Comparison of ENCODE assay signal across 9 cellular contexts in the genomic region with DNA sequence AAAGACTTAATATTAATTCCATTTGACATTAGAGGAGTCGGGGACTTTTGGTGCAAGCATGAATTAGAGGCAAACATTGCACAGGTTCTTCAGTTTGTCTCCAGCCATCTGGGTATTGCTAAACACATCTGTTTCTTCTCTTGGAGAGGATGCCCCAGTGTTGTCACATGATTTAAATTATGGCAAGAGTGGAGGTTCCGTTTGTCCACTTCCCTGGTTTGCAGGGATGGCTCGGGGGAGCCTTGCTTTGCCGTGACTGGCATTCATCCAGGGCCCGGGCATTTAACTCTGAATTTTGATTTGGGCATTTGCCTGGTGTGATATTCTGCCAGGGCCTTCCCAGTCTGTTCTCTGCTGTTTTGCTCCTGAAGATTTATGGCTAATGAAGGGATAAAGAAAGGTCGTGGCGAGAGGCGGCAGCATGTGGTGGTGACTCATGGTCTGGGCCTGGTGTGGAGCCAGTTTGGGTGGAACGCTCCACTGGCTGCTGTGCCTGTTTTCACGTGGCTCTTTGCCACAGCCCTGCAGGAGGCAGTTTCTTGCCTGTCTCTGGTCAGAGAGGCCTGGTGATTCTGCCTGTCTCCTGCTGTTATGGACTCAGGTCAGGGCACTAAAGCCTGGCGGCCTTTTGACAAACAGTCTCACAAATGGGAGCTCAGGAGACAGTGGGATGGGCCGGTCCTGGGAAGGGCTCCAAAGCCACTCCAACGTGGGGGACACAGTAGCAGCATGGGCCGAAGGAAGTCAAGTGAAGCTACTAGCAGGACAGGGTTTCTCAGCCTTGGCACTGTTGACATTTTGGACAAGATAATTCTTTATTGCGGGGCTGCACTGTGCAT.
DNase-seq lines count a peak whose midpoint lies in the region; ATAC-seq and TF ChIP-seq lines count a peak whose summit lies in the region.
"Had no signal": no experiment of that assay in that cellular context is flagged by ENCODE, and none has a peak within 500 bp of the region (broad histone marks: within the 10 kb centered on the region; RNA-seq: fewer than 3 reads in every experiment).

No MANE protein-coding gene starts in this region.

- no peak overlapping the region for H3K4me3 Mint-ChIP-seq in activated naive CD8-positive, alpha-beta T cell treated with anti-CD3 and anti-CD28 coated beads for 36 hours
- H3K4me3 Mint-ChIP-seq: CD4-positive, alpha-beta T cell had no signal

- H3K4me2 ChIP-seq in osteoblast (ENCODE audit: insufficient read depth, low read length) = peak overlapping the region; percentile 38

- H3K36me3 ChIP-seq in osteoblast (ENCODE audit: insufficient read depth, low read length) = no peaks in the 10 kb centered on the region

- no peaks in the 10 kb centered on the region for H3K9me3 Mint-ChIP-seq in activated naive CD8-positive, alpha-beta T cell treated with anti-CD3 and anti-CD28 coated beads for 36 hours
- H3K9me3 Mint-ChIP-seq: CD4-positive, alpha-beta T cell had no signal

- H2AFZ ChIP-seq in osteoblast (ENCODE audit: low read length) = peak overlapping the region; percentile 34

- no peaks in the 10 kb centered on the region for H3K9me3 ChIP-seq in osteoblast (ENCODE audit: low read depth, low read length)

- DNase-seq in NCI-H345 (lab: John Stamatoyannopoulos, UW) (peak; percentile 46), NCI-H345 treated with DMSO at 0.1 percent for 48 hours (lab: John Stamatoyannopoulos, UW; ENCODE audit: unreplicated experiment) (no peak), SK-N-DZ (ENCODE audit: low spot score) (peak; percentile 51), foreskin fibroblast (peak; percentile 98), osteoblast (ENCODE audit: insufficient read length, low spot score, missing footprints) (peak; percentile 77)
- no peak for DNase-seq in activated naive CD8-positive, alpha-beta T cell treated with anti-CD3 and anti-CD28 coated beads for 36 hours

- no peaks in the 10 kb centered on the region for H3K27me3 Mint-ChIP-seq in activated naive CD8-positive, alpha-beta T cell treated with anti-CD3 and anti-CD28 coated beads for 36 hours
- H3K27me3 Mint-ChIP-seq: CD4-positive, alpha-beta T cell had no signal

- no peaks in the 10 kb centered on the region for H3K79me2 ChIP-seq in osteoblast (ENCODE audit: insufficient read depth, low read length)

- peak overlapping the region in 1 of 2 donors; percentile 28 for H3K4me3 ChIP-seq in foreskin fibroblast (ENCODE audit: low read depth in 1 of 2, low read length in 2 of 2)
- no peak overlapping the region for H3K4me3 ChIP-seq in osteoblast (ENCODE audit: insufficient read depth, low read length)

- H4K20me1 ChIP-seq in osteoblast (ENCODE audit: insufficient read depth, low read length) = no peaks in the 10 kb centered on the region

- H3K4me1 ChIP-seq in osteoblast (ENCODE audit: insufficient read depth, low read length) = peaks cover 48% of the 10 kb centered on the region

- no peaks in the 10 kb centered on the region for H3K4me1 Mint-ChIP-seq in activated naive CD8-positive, alpha-beta T cell treated with anti-CD3 and anti-CD28 coated beads for 36 hours

- H3K27ac ChIP-seq in osteoblast (ENCODE audit: low read depth, low read length) = peak overlapping the region; percentile 74

- H3K27ac Mint-ChIP-seq in activated naive CD8-positive, alpha-beta T cell treated with anti-CD3 and anti-CD28 coated beads for 36 hours = no peak overlapping the region
- H3K27ac Mint-ChIP-seq: CD4-positive, alpha-beta T cell had no signal

- H3K36me3 Mint-ChIP-seq in activated naive CD8-positive, alpha-beta T cell treated with anti-CD3 and anti-CD28 coated beads for 36 hours = no peaks in the 10 kb centered on the region

- TF ChIP-seq CTCF in foreskin fibroblast (IDR thresholded peaks at IDR 0.05; ENCODE audit: low read depth, low read length) = peak; percentile 2
- TF ChIP-seq CTCF in osteoblast (IDR thresholded peaks at IDR 0.05; ENCODE audit: extremely low read depth, low read depth, low read length) = no peak

- ATAC-seq in GM21717 (IDR thresholded peaks at IDR 0.05; ENCODE audit: unreplicated experiment) (no peak), HG02623 (IDR thresholded peaks at IDR 0.05; ENCODE audit: unreplicated experiment) (no peak)

- no peaks in the 10 kb centered on the region for H3K27me3 ChIP-seq in osteoblast (ENCODE audit: insufficient read depth, low read length)

Comparison
In these comparisons a context has a peak if more than half of its experiments do, and no peak if none do; other contexts are left out.
1. DNase-seq: peak in NCI-H345 (single experiment), SK-N-DZ (single experiment), foreskin fibroblast (2 of 2) and osteoblast (single experiment); none in NCI-H345 treated with DMSO at 0.1 percent for 48 hours (single experiment) and activated naive CD8-positive, alpha-beta T cell treated with anti-CD3 and anti-CD28 coated beads for 36 hours (single experiment).